Comparison of ENCODE assay signal across 9 cellular contexts in genomic region chr2:47035615-47036488, GRCh38.
DNase-seq lines count a peak whose midpoint lies in the region; ATAC-seq and TF ChIP-seq lines count a peak whose summit lies in the region.
"Had no signal": no experiment of that assay in that cellular context is flagged by ENCODE, and none has a peak within 500 bp of the region (broad histone marks: within the 10 kb centered on the region; RNA-seq: fewer than 3 reads in every experiment).

No MANE protein-coding gene starts in this region.

- no peak for TF ChIP-seq CTCF in fibroblast of lung (conservative IDR thresholded peaks at IDR 0.05 in 1 of 2, IDR thresholded peaks at IDR 0.05 in 1 of 2; ENCODE audit: low read depth in 1 of 2, low read length in 2 of 2)

- H3K9me3 ChIP-seq in GM23248 (ENCODE audit: low read depth), result no peaks in the 10 kb centered on the region
- H3K9me3 ChIP-seq in SJCRH30 (replicated peaks), result no peaks in the 10 kb centered on the region
- no peaks in the 10 kb centered on the region for H3K9me3 ChIP-seq in fibroblast of lung (ENCODE audit: control insufficient read depth, insufficient read depth, low read depth, low read length)
- H3K9me3 ChIP-seq in skeletal muscle satellite cell (replicated peaks; ENCODE audit: low read length), result no peaks in the 10 kb centered on the region
- H3K9me3 ChIP-seq: prostate gland had no signal

- H2AFZ ChIP-seq in GM23248 (no peak overlapping the region), fibroblast of lung (ENCODE audit: low read length) (no peak overlapping the region)

- H3K4me2 ChIP-seq in GM23248 (ENCODE audit: unreplicated experiment) (no peak overlapping the region), fibroblast of lung (ENCODE audit: extremely low read depth, insufficient read depth, low read length) (no peak overlapping the region), skeletal muscle satellite cell (ENCODE audit: low read length) (no peak overlapping the region)

- H3F3A ChIP-seq in GM23248 (ENCODE audit: insufficient read depth), result peaks cover 55% of the 10 kb centered on the region

- peak overlapping the region; percentile 94 for H3K9ac ChIP-seq in GM23248
- H3K9ac ChIP-seq in fibroblast of lung (ENCODE audit: insufficient read depth, low read length), result no peak overlapping the region
- H3K9ac ChIP-seq in skeletal muscle satellite cell (ENCODE audit: low read depth, low read length), result peak overlapping the region; percentile 93

- H3K4me3 ChIP-seq in GM23248 (no peak overlapping the region), SJCRH30 (no peak overlapping the region), fibroblast of lung (replicated peaks in 1 of 4; ENCODE audit: control extremely low read depth in 1 of 4, insufficient read depth in 1 of 4, low read depth in 3 of 4, low read length in 4 of 4) (no peak overlapping the region), skeletal muscle satellite cell (ENCODE audit: low read length) (no peak overlapping the region)
- H3K4me3 ChIP-seq: prostate gland had no signal

- H3K4me1 ChIP-seq in GM23248 (ENCODE audit: insufficient read depth) (peaks cover 35% of the 10 kb centered on the region), SJCRH30 (peaks cover 50% of the 10 kb centered on the region), fibroblast of lung (ENCODE audit: control insufficient read depth, extremely low read depth, insufficient read depth, low read length) (peaks cover 56% of the 10 kb centered on the region), skeletal muscle satellite cell (ENCODE audit: control insufficient read depth, insufficient read depth, low read length) (peaks cover 62% of the 10 kb centered on the region)

- H3K27me3 ChIP-seq in GM23248 (replicated peaks; ENCODE audit: insufficient read depth) (no peaks in the 10 kb centered on the region), SJCRH30 (no peaks in the 10 kb centered on the region), fibroblast of lung (ENCODE audit: control insufficient read depth, insufficient read depth, low read length) (no peaks in the 10 kb centered on the region), skeletal muscle satellite cell (ENCODE audit: control insufficient read depth, insufficient read depth, low read length) (no peaks in the 10 kb centered on the region)

- H3K9me2 ChIP-seq in GM23248 (ENCODE audit: insufficient read depth), result no peaks in the 10 kb centered on the region

- H3K27ac ChIP-seq in GM23248, result peak overlapping the region; percentile 99
- H3K27ac ChIP-seq in SJCRH30, result peak overlapping the region; percentile 94
- peak overlapping the region; percentile 98 for H3K27ac ChIP-seq in fibroblast of lung (ENCODE audit: insufficient read depth, low read length)

- no peak for DNase-seq in GM23248
- DNase-seq in SJCRH30, result no peak
- no peak for DNase-seq in fibroblast of lung (ENCODE audit: low read depth in 2 of 2)
- DNase-seq in cerebellar nuclear complex (lab: John Stamatoyannopoulos, UW), result no peak
- no peak for DNase-seq in DMS 273 (lab: John Stamatoyannopoulos, UW; ENCODE audit: unreplicated experiment)
- DNase-seq in EL, result no peak

- H3K36me3 ChIP-seq in GM23248 (ENCODE audit: low read depth) (peaks cover 34% of the 10 kb centered on the region; the same call in 1 of the 2 replicates), SJCRH30 (no peaks in the 10 kb centered on the region), fibroblast of lung (ENCODE audit: control insufficient read depth, insufficient read depth, low read length) (peaks cover 15% of the 10 kb centered on the region), skeletal muscle satellite cell (ENCODE audit: insufficient read depth, low read length) (peaks cover 48% of the 10 kb centered on the region)
- H3K36me3 ChIP-seq: prostate gland had no signal

- H3K79me2 ChIP-seq in GM23248 (ENCODE audit: insufficient read depth) (no peaks in the 10 kb centered on the region; the same call in 1 of the 2 replicates), fibroblast of lung (ENCODE audit: control insufficient read depth, insufficient read depth, low read length) (peaks cover 1% of the 10 kb centered on the region)

- H4K20me1 ChIP-seq in GM23248 (ENCODE audit: insufficient read depth), result no peaks in the 10 kb centered on the region
- H4K20me1 ChIP-seq in fibroblast of lung (ENCODE audit: control insufficient read depth, extremely low read depth, insufficient read depth, low read length), result no peaks in the 10 kb centered on the region

- 91 to 96% methylated on average over 7 of the region's 7 CpGs for WGBS in GM23248 (ENCODE audit: low coverage in 1 of 2, low lambda C conversion rate in 2 of 2, missing lambda C conversion rate in 2 of 2), 2 experiments

- no peak for ATAC-seq in GM21619 (IDR thresholded peaks at IDR 0.05; ENCODE audit: unreplicated experiment)

- in situ Hi-C loops in GM23248 (cut with MboI), result no loop called here
